In the genomic region with DNA sequence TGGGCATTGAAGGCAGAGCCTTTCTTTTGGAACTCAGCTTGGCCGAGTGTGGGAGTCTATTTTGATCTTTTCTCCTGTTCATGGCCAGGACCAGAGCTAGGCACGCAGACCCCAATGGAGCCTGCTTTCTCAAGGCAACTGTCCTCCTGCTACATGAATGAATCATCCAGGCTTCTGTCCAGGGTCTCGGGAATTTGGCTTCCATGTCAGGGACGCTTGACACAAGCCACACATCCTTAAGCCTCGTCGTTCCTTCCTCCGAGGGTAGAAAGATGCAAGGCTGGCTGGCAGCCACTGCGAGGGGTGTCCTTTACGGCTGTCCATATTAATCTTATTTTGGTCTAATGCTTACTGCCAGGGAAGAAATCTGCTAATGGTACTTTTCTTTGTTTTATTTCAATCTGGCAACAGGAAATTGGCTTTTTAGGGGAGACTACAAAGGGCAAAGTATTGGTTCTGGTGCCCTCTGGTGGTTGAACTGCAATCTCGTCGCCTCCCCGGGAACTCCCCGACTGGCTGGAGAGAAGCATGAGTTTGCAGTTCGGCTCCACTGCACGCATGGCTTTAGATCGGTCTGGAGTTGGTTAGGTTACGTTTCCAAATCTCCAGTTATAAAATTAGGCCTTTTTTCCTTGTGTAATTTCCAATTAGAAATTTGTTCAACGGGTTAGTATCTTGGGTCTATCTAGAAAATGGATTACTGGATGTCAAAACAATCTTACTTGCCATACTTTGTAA, we compare ENCODE assay signal across 8 cellular contexts.
A peak's percentile ranks its signal among the peaks of the same experiment; 100 is the strongest.
DNase-seq lines count a peak whose midpoint lies in the region; ATAC-seq and TF ChIP-seq lines count a peak whose summit lies in the region.

No MANE protein-coding gene starts in this region.

- H3K4me1 ChIP-seq in hepatocyte (ENCODE audit: insufficient read depth), result peaks cover 16% of the 10 kb centered on the region

- H3K9me3 ChIP-seq in hepatocyte (ENCODE audit: low read depth), result no peaks in the 10 kb centered on the region

- peak; percentile 46 for ATAC-seq in HG02571 (IDR thresholded peaks at IDR 0.05; ENCODE audit: unreplicated experiment)
- no peak for ATAC-seq in GM18519 (IDR thresholded peaks at IDR 0.05; ENCODE audit: low FRiP score, unreplicated experiment)

- no peaks in the 10 kb centered on the region for H3K9me2 ChIP-seq in hepatocyte (replicated peaks; ENCODE audit: insufficient read depth)

- no peaks in the 10 kb centered on the region for H4K20me1 ChIP-seq in hepatocyte (ENCODE audit: insufficient read depth, poor library complexity, severe bottlenecking)

- peak; percentile 96 for TF ChIP-seq CTCF in hepatocyte (IDR thresholded peaks at IDR 0.05; ENCODE audit: poor library complexity)

- H3K4me2 ChIP-seq in hepatocyte, result peak overlapping the region; percentile 54

- 21% methylated on average over 18 of the region's 18 CpGs for WGBS in hepatocyte (ENCODE audit: low lambda C conversion rate, missing lambda C conversion rate)

- no peaks in the 10 kb centered on the region for H3K36me3 ChIP-seq in hepatocyte (replicated peaks; ENCODE audit: insufficient read depth, low read depth)

- peak overlapping the region; percentile 69 for H3K27ac ChIP-seq in hepatocyte

- H3K27me3 ChIP-seq in hepatocyte, result no peaks in the 10 kb centered on the region

- peak overlapping the region; percentile 43 for H2AFZ ChIP-seq in hepatocyte

- DNase-seq in EL (peak; percentile 73), NCI-H1694 (lab: John Stamatoyannopoulos, UW) (peak; percentile 84), T-helper 22 cell (ENCODE audit: low read depth) (peak; percentile 11), anterior cingulate cortex (lab: John Stamatoyannopoulos, UW) (peak in 57 of 58 donors; percentile 9 to 82 (median 53)), hepatocyte (ENCODE audit: low spot score) (peak; percentile 91), skeletal muscle cell (ENCODE audit: low read depth) (peak; percentile 51)

- H3K79me2 ChIP-seq in hepatocyte, result no peaks in the 10 kb centered on the region

- no peak overlapping the region for H3K4me3 ChIP-seq in hepatocyte
- H3K4me3 ChIP-seq in skeletal muscle cell (ENCODE audit: low read depth, low read length), result peak overlapping the region; percentile 13

Comparison
In these comparisons a context has a peak if more than half of its experiments do, and no peak if none do; other contexts are left out.
1. DNase-seq: peak in every context shown above with its lines; median percentile 91 in hepatocyte; 84 in NCI-H1694; 73 in EL; 53 in anterior cingulate cortex; 51 in skeletal muscle cell; 11 in T-helper 22 cell.